Comparison of ENCODE assay signal across 11 cellular contexts in genomic region chr1:40944326-40944725, GRCh38. TPM values are rescaled to one million over a fixed set of nuclear protein-coding genes. Genes with fewer than 3 reads are reported as not detected.
DNase-seq lines count a peak whose midpoint lies in the region; ATAC-seq and TF ChIP-seq lines count a peak whose summit lies in the region.
"Had no signal": no experiment of that assay in that cellular context is flagged by ENCODE, and none has a peak within 500 bp of the region (broad histone marks: within the 10 kb centered on the region; RNA-seq: fewer than 3 reads in every experiment).

No MANE protein-coding gene starts in this region.

- TF ChIP-seq EP300 in esophagus muscularis mucosa (IDR thresholded peaks at IDR 0.05), result no peak

- 52% methylated on average over 7 of the region's 7 CpGs for WGBS in esophagus muscularis mucosa

- ATAC-seq in Right ventricle myocardium superior (ENCODE audit: poor library complexity) (peak; percentile 40), GM21786 (IDR thresholded peaks at IDR 0.05; ENCODE audit: unreplicated experiment) (no peak)

- H3K27me3 ChIP-seq in esophagus muscularis mucosa (no peaks in the 10 kb centered on the region), vagina (no peaks in the 10 kb centered on the region)

- no peaks in the 10 kb centered on the region for H3K36me3 ChIP-seq in esophagus muscularis mucosa
- H3K36me3 ChIP-seq in vagina, result no peaks in the 10 kb centered on the region

- peaks cover 3% of the 10 kb centered on the region for H3K36me3 Mint-ChIP-seq in mesothelial cell of epicardium

- H3K9me3 Mint-ChIP-seq in mesothelial cell of epicardium, result peaks cover 12% of the 10 kb centered on the region

- no peaks in the 10 kb centered on the region for H3K27me3 Mint-ChIP-seq in mesothelial cell of epicardium (ENCODE audit: low read depth)

- H3K27ac ChIP-seq in esophagus muscularis mucosa (replicated peaks in 1 of 4) (peak overlapping the region; percentile 72 to 84 (median 78)), vagina (peak overlapping the region; percentile 16)

- no peak for TF ChIP-seq POLR2A in esophagus muscularis mucosa (IDR thresholded peaks at IDR 0.05; ENCODE audit: low read depth)
- TF ChIP-seq POLR2A in vagina (IDR thresholded peaks at IDR 0.05), result no peak

- intact Hi-C loops in Right ventricle myocardium superior (cut with DNase I), result no loop called here
- intact Hi-C loops in cardiac septum (cut with DNase I), result no loop called here
- intact Hi-C loops in esophagus muscularis mucosa (cut with DNase I), result no loop called here
- intact Hi-C loops in vagina (cut with DNase I), result no loop called here

- peak overlapping the region; percentile 83 for H3K27ac Mint-ChIP-seq in mesothelial cell of epicardium

- H3K4me3 ChIP-seq in esophagus muscularis mucosa (peak overlapping the region in 1 of 4 donors; percentile 6), vagina (no peak overlapping the region)

- H3K4me3 Mint-ChIP-seq in mesothelial cell of epicardium, result no peak overlapping the region

- H3K9me3 ChIP-seq in esophagus muscularis mucosa, result no peaks in the 10 kb centered on the region
- no peaks in the 10 kb centered on the region for H3K9me3 ChIP-seq in vagina

- DNase-seq in Right ventricle myocardium superior (no peak), cardiac septum (ENCODE audit: low spot score) (no peak), esophagus muscularis mucosa (ENCODE audit: extremely low spot score) (no peak), mesothelial cell of epicardium (ENCODE audit: low spot score in 2 of 2, unreplicated experiment in 2 of 2) (no peak), vagina (ENCODE audit: extremely low spot score in 2 of 2) (no peak), NK-92 (lab: John Stamatoyannopoulos, UW; ENCODE audit: unreplicated experiment) (no peak), NCI-H345 (lab: John Stamatoyannopoulos, UW) (no peak)
- DNase-seq: activated naive CD4-positive, alpha-beta T cell treated with Interleukin-2 at 50 U/mL for 16 hours; head of caudate nucleus; NCI-H774 had no signal

- H3K4me1 ChIP-seq in esophagus muscularis mucosa, result peaks cover 5 to 46% (median 32%) of the 10 kb centered on the region in 4 donors
- H3K4me1 ChIP-seq in vagina, result no peaks in the 10 kb centered on the region

- peaks cover 3% of the 10 kb centered on the region for H3K4me1 Mint-ChIP-seq in mesothelial cell of epicardium

- TF ChIP-seq CTCF in esophagus muscularis mucosa (IDR thresholded peaks at IDR 0.05), result no peak
- TF ChIP-seq CTCF in mesothelial cell of epicardium (IDR thresholded peaks at IDR 0.05; ENCODE audit: unreplicated experiment), result no peak
- no peak for TF ChIP-seq CTCF in vagina (IDR thresholded peaks at IDR 0.05)

RNA-seq across cellular contexts. Expression of gene CTPS1, which starts 35.2 kb away (rescaled TPM):
- 7.2 TPM for total RNA-seq in Right ventricle myocardium superior
- 8.5 TPM for total RNA-seq in cardiac septum
- total RNA-seq in esophagus muscularis mucosa, result 10 to 100 TPM; 26.6 to 38.6 (median 32.7) TPM
- 41.6 to 42.9 TPM (median 41.8 TPM) in 3 replicates for total RNA-seq in mesothelial cell of epicardium
- total RNA-seq in vagina, result 31.2 TPM
